ENCODE assay signal across 1 cellular context in the genomic region with DNA sequence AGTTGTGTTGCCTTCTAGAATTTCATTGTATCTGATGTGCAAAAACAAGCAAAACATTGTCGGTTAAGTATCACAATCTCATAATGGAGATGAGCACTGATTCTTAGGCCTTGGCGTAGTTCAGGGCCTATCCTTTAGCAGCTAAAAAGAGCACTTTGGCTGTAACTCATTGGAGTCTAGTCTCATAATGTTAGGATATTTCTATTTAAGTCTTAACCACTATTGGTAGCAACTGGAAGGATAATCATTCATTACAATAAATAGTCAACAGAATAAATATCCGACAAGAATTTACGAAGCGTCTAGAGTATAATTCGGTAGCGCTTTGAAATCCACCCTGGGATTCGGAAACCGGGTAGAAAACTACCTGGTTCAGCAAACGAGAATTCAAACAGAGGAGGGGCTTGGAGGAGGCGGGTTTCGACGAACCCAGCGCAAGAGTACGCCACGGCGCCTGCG.
TF ChIP-seq lines count a peak whose summit lies in the region.

No MANE protein-coding gene starts in this region.

TF ChIP-seq in GM12878, 131 proteins besides CTCF, POLR2A, EP300 and RAD21 (continued from another document):
- TF ChIP-seq RELB (IDR thresholded peaks at IDR 0.05; ENCODE audit: low read depth) (no peak), ELK1 (IDR thresholded peaks at IDR 0.05; ENCODE audit: low read depth, low read length) (no peak), STAT3 (IDR thresholded peaks at IDR 0.05; ENCODE audit: low read depth, low read length) (no peak), STAT1 (conservative IDR thresholded peaks at IDR 0.05) (no peak)
